ENCODE assay signal across 19 cellular contexts in genomic region chr10:6034371-6034770, GRCh38. TPM values are rescaled to one million over a fixed set of nuclear protein-coding genes. Genes with fewer than 3 reads are reported as not detected.
A peak's percentile ranks its signal among the peaks of the same experiment; 100 is the strongest.
DNase-seq lines count a peak whose midpoint lies in the region; ATAC-seq and TF ChIP-seq lines count a peak whose summit lies in the region.
"Had no signal": no experiment of that assay in that cellular context is flagged by ENCODE, and none has a peak within 500 bp of the region (broad histone marks: within the 10 kb centered on the region; RNA-seq: fewer than 3 reads in every experiment).

No MANE protein-coding gene starts in this region.

- H3F3A ChIP-seq in GM23338 (replicated peaks; ENCODE audit: low read depth) = no peaks in the 10 kb centered on the region

- H3K27ac Mint-ChIP-seq in activated naive CD4-positive, alpha-beta T cell treated with anti-CD3 and anti-CD28 coated beads, Interleukin-2, amount 50 U/mL, for 72 hours = peak overlapping the region; percentile 75 to 84
- peak overlapping the region; percentile 53 for H3K27ac Mint-ChIP-seq in activated T-helper 1 cell treated with anti-CD3 and anti-CD28 coated beads, Interleukin-12 subunit alpha, Interleukin-12 subunit beta, Interleukin-2, Interleukin-4 antibody, amounts not matched to agents 30 ng/mL and 10 ng/mL and 1 ng/mL, durations not matched to agents 14 hours and 24 hours and 36 hours
- H3K27ac Mint-ChIP-seq in GM23338 = no peak overlapping the region
- H3K27ac Mint-ChIP-seq: effector memory CD8-positive, alpha-beta T cell had no signal

- H3K4me3 Mint-ChIP-seq in activated T-helper 1 cell treated with anti-CD3 and anti-CD28 coated beads, Interleukin-12 subunit alpha, Interleukin-12 subunit beta, Interleukin-2, Interleukin-4 antibody, amounts not matched to agents 30 ng/mL and 10 ng/mL and 1 ng/mL, durations not matched to agents 14 hours and 24 hours and 36 hours = no peak overlapping the region
- no peak overlapping the region for H3K4me3 Mint-ChIP-seq in GM23338
- H3K4me3 Mint-ChIP-seq: effector memory CD8-positive, alpha-beta T cell had no signal

- H3K27ac ChIP-seq in lower lobe of right lung (peak overlapping the region; percentile 24), subcutaneous abdominal adipose tissue (ENCODE audit: low read depth, low read length) (peak overlapping the region; percentile 71), GM23338 (ENCODE audit: low read depth) (no peak overlapping the region)
- H3K27ac ChIP-seq: right lobe of liver had no signal

- peaks cover 83% of the 10 kb centered on the region for H3K4me1 Mint-ChIP-seq in activated T-helper 1 cell treated with anti-CD3 and anti-CD28 coated beads, Interleukin-12 subunit alpha, Interleukin-12 subunit beta, Interleukin-2, Interleukin-4 antibody, amounts not matched to agents 30 ng/mL and 10 ng/mL and 1 ng/mL, durations not matched to agents 14 hours and 24 hours and 36 hours (ENCODE audit: low read depth)
- no peaks in the 10 kb centered on the region; the same call in 2 of the 3 replicates for H3K4me1 Mint-ChIP-seq in GM23338

- H3K36me3 Mint-ChIP-seq in activated naive CD4-positive, alpha-beta T cell treated with anti-CD3 and anti-CD28 coated beads, Interleukin-2, amount 50 U/mL, for 72 hours = peaks cover 51 to 87% of the 10 kb centered on the region in 2 donors
- H3K36me3 Mint-ChIP-seq in activated T-helper 1 cell treated with anti-CD3 and anti-CD28 coated beads, Interleukin-12 subunit alpha, Interleukin-12 subunit beta, Interleukin-2, Interleukin-4 antibody, amounts not matched to agents 30 ng/mL and 10 ng/mL and 1 ng/mL, durations not matched to agents 14 hours and 24 hours and 36 hours (ENCODE audit: low read depth) = peaks cover 81% of the 10 kb centered on the region
- peaks cover 4% of the 10 kb centered on the region; the same call in 1 of the 3 replicates for H3K36me3 Mint-ChIP-seq in GM23338 (ENCODE audit: low read depth)

- ATAC-seq in activated naive CD4-positive, alpha-beta T cell treated with anti-CD3 and anti-CD28 coated beads, Interleukin-2, amount 50 U/mL, for 72 hours = no peak
- ATAC-seq in lower lobe of right lung = no peak
- ATAC-seq in GM23338 = no peak
- ATAC-seq: activated CD4-positive, CD25-positive, alpha-beta regulatory T cell treated with anti-CD3 and anti-CD28 coated beads, Interleukin-2, amount 50 U/mL, for 24 hours; effector memory CD8-positive, alpha-beta T cell had no signal

- H3K9me3 ChIP-seq in lower lobe of right lung (peaks cover 4% of the 10 kb centered on the region), subcutaneous abdominal adipose tissue (ENCODE audit: control insufficient read depth in 5 of 5, low read length in 5 of 5) (peaks cover 0 to 5% (median 2%) of the 10 kb centered on the region in 5 donors)
- H3K9me3 ChIP-seq: right lobe of liver had no signal

- H3K27me3 Mint-ChIP-seq in activated T-helper 1 cell treated with anti-CD3 and anti-CD28 coated beads, Interleukin-12 subunit alpha, Interleukin-12 subunit beta, Interleukin-2, Interleukin-4 antibody, amounts not matched to agents 30 ng/mL and 10 ng/mL and 1 ng/mL, durations not matched to agents 14 hours and 24 hours and 36 hours (ENCODE audit: insufficient read depth) = no peaks in the 10 kb centered on the region
- no peaks in the 10 kb centered on the region for H3K27me3 Mint-ChIP-seq in GM23338 (ENCODE audit: insufficient read depth, low read depth, poor library complexity)
- H3K27me3 Mint-ChIP-seq: effector memory CD8-positive, alpha-beta T cell had no signal

- peaks cover 0 to 5% of the 10 kb centered on the region in 2 donors for H3K9me3 Mint-ChIP-seq in activated naive CD4-positive, alpha-beta T cell treated with anti-CD3 and anti-CD28 coated beads, Interleukin-2, amount 50 U/mL, for 72 hours
- H3K9me3 Mint-ChIP-seq in activated T-helper 1 cell treated with anti-CD3 and anti-CD28 coated beads, Interleukin-12 subunit alpha, Interleukin-12 subunit beta, Interleukin-2, Interleukin-4 antibody, amounts not matched to agents 30 ng/mL and 10 ng/mL and 1 ng/mL, durations not matched to agents 14 hours and 24 hours and 36 hours = peaks cover 8% of the 10 kb centered on the region
- peaks cover 17% of the 10 kb centered on the region for H3K9me3 Mint-ChIP-seq in GM23338

- H3K9ac ChIP-seq in subcutaneous abdominal adipose tissue (ENCODE audit: low read length in 5 of 5) = peak overlapping the region in 1 of 5 donors; percentile 10

- H3K36me3 ChIP-seq in lower lobe of right lung = no peaks in the 10 kb centered on the region
- peaks cover 0 to 1% (median 0%) of the 10 kb centered on the region in 5 donors for H3K36me3 ChIP-seq in subcutaneous abdominal adipose tissue (ENCODE audit: control insufficient read depth in 5 of 5, insufficient read depth in 5 of 5, low read length in 5 of 5)
- no peaks in the 10 kb centered on the region for H3K36me3 ChIP-seq in GM23338 (ENCODE audit: insufficient read depth)
- H3K36me3 ChIP-seq: right lobe of liver had no signal

- no peaks in the 10 kb centered on the region for H4K20me1 ChIP-seq in GM23338 (replicated peaks; ENCODE audit: insufficient read depth)

- no peak for TF ChIP-seq CTCF in lower lobe of right lung (IDR thresholded peaks at IDR 0.05)
- no peak for TF ChIP-seq CTCF in GM23338 (conservative IDR thresholded peaks at IDR 0.05; ENCODE audit: low read depth in 2 of 2)

- H3K79me2 ChIP-seq in GM23338 (replicated peaks; ENCODE audit: insufficient read depth) = no peaks in the 10 kb centered on the region

- no peak for DNase-seq in activated naive CD4-positive, alpha-beta T cell treated with anti-CD3 and anti-CD28 coated beads, Interleukin-2, amount 50 U/mL, for 72 hours (ENCODE audit: low spot score in 2 of 2)
- no peak for DNase-seq in activated naive CD4-positive, alpha-beta T cell treated with anti-CD3 and anti-CD28 coated beads, Interleukin-2, amount 50 U/mL, for 16 hours
- no peak for DNase-seq in activated T-helper 1 cell treated with anti-CD3 and anti-CD28 coated beads, Interleukin-12 subunit alpha, Interleukin-12 subunit beta, Interleukin-2, Interleukin-4 antibody, amounts not matched to agents 30 ng/mL and 10 ng/mL and 1 ng/mL, durations not matched to agents 14 hours and 24 hours and 36 hours (ENCODE audit: low spot score)
- no peak for DNase-seq in lower lobe of right lung
- no peak for DNase-seq in GM23338 (ENCODE audit: low spot score)
- DNase-seq in germinal center (ENCODE audit: low spot score) = no peak
- DNase-seq in iPS-NIHi11 (ENCODE audit: low spot score) = no peak
- DNase-seq: effector memory CD8-positive, alpha-beta T cell; KG1; NCI-H1092; NCI-H2107; NCI-H524 treated with DMSO at 0.1 percent for 48 hours; right lobe of liver had no signal

- intact Hi-C loops in activated T-helper 1 cell treated with anti-CD3 and anti-CD28 coated beads, Interleukin-12 subunit alpha, Interleukin-12 subunit beta, Interleukin-2, Interleukin-4 antibody, amounts not matched to agents 30 ng/mL and 10 ng/mL and 1 ng/mL, durations not matched to agents 14 hours and 24 hours and 36 hours (cut with micrococcal nuclease) = no loop called here
- intact Hi-C loops in lower lobe of right lung (cut with DNase I) = no loop called here

- H2AFZ ChIP-seq in GM23338 = no peak overlapping the region

- H3K4me3 ChIP-seq in lower lobe of right lung = no peak overlapping the region
- H3K4me3 ChIP-seq in subcutaneous abdominal adipose tissue (ENCODE audit: low read depth in 1 of 5, low read length in 5 of 5) = no peak overlapping the region
- H3K4me3 ChIP-seq in GM23338 = no peak overlapping the region
- H3K4me3 ChIP-seq: right lobe of liver had no signal

- H3K4me1 ChIP-seq in lower lobe of right lung (peaks cover 24% of the 10 kb centered on the region), subcutaneous abdominal adipose tissue (ENCODE audit: control insufficient read depth in 5 of 5, insufficient read depth in 5 of 5, low read length in 5 of 5) (peaks cover 3 to 16% (median 14%) of the 10 kb centered on the region in 5 donors), GM23338 (ENCODE audit: insufficient read depth) (no peaks in the 10 kb centered on the region)
- H3K4me1 ChIP-seq: right lobe of liver had no signal

- no peaks in the 10 kb centered on the region for H3K27me3 ChIP-seq in lower lobe of right lung (ENCODE audit: low read depth)
- H3K27me3 ChIP-seq in subcutaneous abdominal adipose tissue (ENCODE audit: control insufficient read depth in 5 of 5, insufficient read depth in 4 of 5, low read length in 5 of 5) = no peaks in the 10 kb centered on the region
- H3K27me3 ChIP-seq in GM23338 (ENCODE audit: insufficient read depth) = no peaks in the 10 kb centered on the region
- H3K27me3 ChIP-seq: right lobe of liver had no signal

- H3K9me2 ChIP-seq in GM23338 (ENCODE audit: insufficient read depth) = peaks cover 5% of the 10 kb centered on the region; the same call in 1 of the 2 replicates

- no peak overlapping the region for H3K4me2 ChIP-seq in GM23338

TF ChIP-seq in GM23338, 12 proteins besides CTCF, POLR2A, EP300 and RAD21 (continues in another document):
- no peak for TF ChIP-seq EZH2phosphoT487 (IDR thresholded peaks at IDR 0.05; ENCODE audit: unreplicated experiment)
- no peak for TF ChIP-seq POLR2AphosphoS5 (IDR thresholded peaks at IDR 0.05; ENCODE audit: low read depth)

RNA-seq across cellular contexts. Expression of gene IL2RA, which starts 27.8 kb away (rescaled TPM):
- total RNA-seq in activated naive CD4-positive, alpha-beta T cell treated with anti-CD3 and anti-CD28 coated beads, Interleukin-2, amount 50 U/mL, for 72 hours = 100 to 1,000 TPM; 531 to 706 TPM
- total RNA-seq in activated T-helper 1 cell treated with anti-CD3 and anti-CD28 coated beads, Interleukin-12 subunit alpha, Interleukin-12 subunit beta, Interleukin-2, Interleukin-4 antibody, amounts not matched to agents 30 ng/mL and 10 ng/mL and 1 ng/mL, durations not matched to agents 14 hours and 24 hours and 36 hours = 1,237 and 1,254 TPM in 2 replicates
- 2.9 TPM for total RNA-seq in lower lobe of right lung
- not detected in 2 replicates for total RNA-seq in GM23338 (2014; rRNA removed; shearing (Covaris generic))
- polyA plus RNA-seq in GM23338 (2016; fragmentation: Nextera tagmentation; extraction: Ambion mirVana) = not detected in 2 replicates
- total RNA-seq: H1, kidney epithelial cell, osteoblast, temporal lobe had no signal
- polyA plus RNA-seq: H1 had no signal

RNA-seq across cellular contexts. Expression of gene RBM17, which starts 54.5 kb away (rescaled TPM):
- total RNA-seq in activated naive CD4-positive, alpha-beta T cell treated with anti-CD3 and anti-CD28 coated beads, Interleukin-2, amount 50 U/mL, for 72 hours = 100 to 1,000 TPM; 141 to 227 TPM
- 265 and 283 TPM in 2 replicates for total RNA-seq in activated T-helper 1 cell treated with anti-CD3 and anti-CD28 coated beads, Interleukin-12 subunit alpha, Interleukin-12 subunit beta, Interleukin-2, Interleukin-4 antibody, amounts not matched to agents 30 ng/mL and 10 ng/mL and 1 ng/mL, durations not matched to agents 14 hours and 24 hours and 36 hours
- 90.8 TPM for total RNA-seq in lower lobe of right lung
- total RNA-seq in GM23338 (2014; rRNA removed; shearing (Covaris generic)) = 54.7 and 90.5 TPM in 2 replicates
- 257 and 281 TPM in 2 replicates for polyA plus RNA-seq in GM23338 (2016; fragmentation: Nextera tagmentation; extraction: Ambion mirVana)

RNA-seq across cellular contexts. Expression of gene IL15RA, which starts 57.0 kb away (rescaled TPM):
- total RNA-seq in activated naive CD4-positive, alpha-beta T cell treated with anti-CD3 and anti-CD28 coated beads, Interleukin-2, amount 50 U/mL, for 72 hours = 10 to 100 TPM in 1 of 2 donors, 1 to 10 TPM in 1; 6.6 to 16.7 TPM
- total RNA-seq in activated T-helper 1 cell treated with anti-CD3 and anti-CD28 coated beads, Interleukin-12 subunit alpha, Interleukin-12 subunit beta, Interleukin-2, Interleukin-4 antibody, amounts not matched to agents 30 ng/mL and 10 ng/mL and 1 ng/mL, durations not matched to agents 14 hours and 24 hours and 36 hours = 23.4 and 24.4 TPM in 2 replicates
- 28.5 TPM for total RNA-seq in lower lobe of right lung
- total RNA-seq in GM23338 (2014; rRNA removed; shearing (Covaris generic)) = 1.1 and 1.6 TPM in 2 replicates
- 1.9 and 2.2 TPM in 2 replicates for polyA plus RNA-seq in GM23338 (2016; fragmentation: Nextera tagmentation; extraction: Ambion mirVana)

Comparison
In these comparisons a context has a peak if more than half of its experiments do, and no peak if none do; other contexts are left out.
1. RNA of gene IL2RA, which starts 27.8 kb away (total RNA-seq): 1,237 to 1,254 TPM in activated T-helper 1 cell treated with anti-CD3 and anti-CD28 coated beads, Interleukin-12 subunit alpha, Interleukin-12 subunit beta, Interleukin-2, Interleukin-4 antibody, amounts not matched to agents 30 ng/mL and 10 ng/mL and 1 ng/mL, durations not matched to agents 14 hours and 24 hours and 36 hours and 531 to 706 TPM in activated naive CD4-positive, alpha-beta T cell treated with anti-CD3 and anti-CD28 coated beads, Interleukin-2, amount 50 U/mL, for 72 hours; 2.9 TPM in lower lobe of right lung (single experiment) and not detected in GM23338; every median in the first group is over 100 times any median in the second.